Comparison of ENCODE assay signal across 13 cellular contexts in the genomic region with DNA sequence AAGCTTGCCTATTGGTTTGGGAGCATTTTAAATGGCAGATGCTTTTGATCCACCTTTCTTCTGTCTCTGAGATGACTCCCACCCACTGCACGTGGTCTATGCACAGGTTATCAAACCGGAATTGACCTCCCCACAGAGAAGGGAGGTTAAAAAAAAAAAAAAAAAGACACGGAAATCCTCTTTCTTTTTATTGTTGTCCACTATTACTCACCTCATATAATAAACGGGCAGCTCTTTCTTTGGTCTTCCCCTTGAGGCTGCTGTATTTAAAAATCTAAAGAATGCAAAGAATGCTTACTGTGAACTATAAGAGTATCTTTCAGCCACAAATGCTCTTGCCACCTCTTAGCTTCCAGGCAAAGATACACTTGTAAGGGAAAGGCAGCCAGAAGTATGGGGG.
DNase-seq lines count a peak whose midpoint lies in the region; ATAC-seq and TF ChIP-seq lines count a peak whose summit lies in the region.
"Had no signal": no experiment of that assay in that cellular context is flagged by ENCODE, and none has a peak within 500 bp of the region (broad histone marks: within the 10 kb centered on the region; RNA-seq: fewer than 3 reads in every experiment).

No MANE protein-coding gene starts in this region.

- H3K36me3 ChIP-seq in BJ (ENCODE audit: control insufficient read depth, insufficient read depth, low read length), result no peaks in the 10 kb centered on the region
- H3K36me3 ChIP-seq: lower lobe of right lung, right lobe of liver had no signal

- POLR2A ChIA-PET in BJ (lab: Charles Lee), result interaction anchor here (0.5 kb wide), 1 partner anchor 313 kb away, joined by 4 read pairs; no protein-coding TSS in a partner anchor

- no peaks in the 10 kb centered on the region for H3K36me3 Mint-ChIP-seq in mesothelial cell of epicardium

- DNase-seq in BJ (ENCODE audit: low read depth) (peak; percentile 32), dermis blood vessel endothelial cell (peak; percentile 72), mesothelial cell of epicardium (ENCODE audit: low spot score in 2 of 2, unreplicated experiment in 2 of 2) (no peak), NCI-H446 (lab: John Stamatoyannopoulos, UW) (no peak), NCI-H1092 treated with DMSO at 0.1 percent for 48 hours (lab: John Stamatoyannopoulos, UW) (no peak)
- DNase-seq in activated CD4-positive, alpha-beta T cell treated with anti-CD3 and anti-CD28 coated beads, Interleukin-2, amount 50 U/mL, for 1 hour, result no peak
- DNase-seq: activated CD4-positive, CD25-positive, alpha-beta regulatory T cell treated with anti-CD3 and anti-CD28 coated beads, Interleukin-2, amount 50 U/mL, for 72 hours; activated naive CD4-positive, alpha-beta T cell treated with anti-CD3 and anti-CD28 coated beads for 36 hours; lower lobe of right lung; NCI-H1417; right lobe of liver had no signal

- TF ChIP-seq EP300 in Ishikawa (IDR thresholded peaks at IDR 0.05; ENCODE audit: borderline replicate concordance), result no peak

- no peak for TF ChIP-seq CTCF in BJ (IDR thresholded peaks at IDR 0.05; ENCODE audit: insufficient read depth, low read depth, low read length)
- TF ChIP-seq CTCF in mesothelial cell of epicardium (IDR thresholded peaks at IDR 0.05; ENCODE audit: unreplicated experiment), result no peak

- no peak for ATAC-seq in HG03159 (IDR thresholded peaks at IDR 0.05; ENCODE audit: unreplicated experiment)
- ATAC-seq: right lobe of liver had no signal

- CTCF ChIA-PET in BJ (lab: Yijun Ruan, JAX), result interaction anchor here (1.1 to 1.2 kb wide), 2 partner anchors 12 to 14 kb away, joined by 3 read pairs; no protein-coding TSS in a partner anchor

- H3K27ac Mint-ChIP-seq in mesothelial cell of epicardium, result peak overlapping the region; percentile 94
- H3K27ac Mint-ChIP-seq: activated naive CD4-positive, alpha-beta T cell treated with anti-CD3 and anti-CD28 coated beads for 36 hours had no signal

- no peak for TF ChIP-seq RAD21 in Ishikawa (IDR thresholded peaks at IDR 0.05; ENCODE audit: low read depth)

- H3K27me3 ChIP-seq in BJ (ENCODE audit: control insufficient read depth, insufficient read depth, low read length), result no peaks in the 10 kb centered on the region
- H3K27me3 ChIP-seq: right lobe of liver had no signal

- no peaks in the 10 kb centered on the region for H3K9me3 Mint-ChIP-seq in mesothelial cell of epicardium

- peaks cover 33% of the 10 kb centered on the region for H3K4me1 Mint-ChIP-seq in mesothelial cell of epicardium

- no peaks in the 10 kb centered on the region for H3K27me3 Mint-ChIP-seq in mesothelial cell of epicardium (ENCODE audit: low read depth)

- H3K4me3 Mint-ChIP-seq in mesothelial cell of epicardium, result peak overlapping the region; percentile 8
- H3K4me3 Mint-ChIP-seq: activated naive CD4-positive, alpha-beta T cell treated with anti-CD3 and anti-CD28 coated beads for 36 hours had no signal

- no peak overlapping the region for H3K4me3 ChIP-seq in BJ (ENCODE audit: low read depth, low read length)
- H3K4me3 ChIP-seq: lower lobe of right lung, right lobe of liver had no signal

TF ChIP-seq in Ishikawa, 13 proteins besides CTCF, POLR2A, EP300 and RAD21:
- TF ChIP-seq TEAD4 (IDR thresholded peaks at IDR 0.05) (peak; percentile 69), ZBTB7A (IDR thresholded peaks at IDR 0.05; ENCODE audit: low read depth) (no peak), FOXM1 (IDR thresholded peaks at IDR 0.05; ENCODE audit: borderline replicate concordance, low read depth) (no peak), CREB1 (IDR thresholded peaks at IDR 0.05; ENCODE audit: low read depth) (no peak), CEBPB (IDR thresholded peaks at IDR 0.05) (no peak)
- TF ChIP-seq, protein P1, sequence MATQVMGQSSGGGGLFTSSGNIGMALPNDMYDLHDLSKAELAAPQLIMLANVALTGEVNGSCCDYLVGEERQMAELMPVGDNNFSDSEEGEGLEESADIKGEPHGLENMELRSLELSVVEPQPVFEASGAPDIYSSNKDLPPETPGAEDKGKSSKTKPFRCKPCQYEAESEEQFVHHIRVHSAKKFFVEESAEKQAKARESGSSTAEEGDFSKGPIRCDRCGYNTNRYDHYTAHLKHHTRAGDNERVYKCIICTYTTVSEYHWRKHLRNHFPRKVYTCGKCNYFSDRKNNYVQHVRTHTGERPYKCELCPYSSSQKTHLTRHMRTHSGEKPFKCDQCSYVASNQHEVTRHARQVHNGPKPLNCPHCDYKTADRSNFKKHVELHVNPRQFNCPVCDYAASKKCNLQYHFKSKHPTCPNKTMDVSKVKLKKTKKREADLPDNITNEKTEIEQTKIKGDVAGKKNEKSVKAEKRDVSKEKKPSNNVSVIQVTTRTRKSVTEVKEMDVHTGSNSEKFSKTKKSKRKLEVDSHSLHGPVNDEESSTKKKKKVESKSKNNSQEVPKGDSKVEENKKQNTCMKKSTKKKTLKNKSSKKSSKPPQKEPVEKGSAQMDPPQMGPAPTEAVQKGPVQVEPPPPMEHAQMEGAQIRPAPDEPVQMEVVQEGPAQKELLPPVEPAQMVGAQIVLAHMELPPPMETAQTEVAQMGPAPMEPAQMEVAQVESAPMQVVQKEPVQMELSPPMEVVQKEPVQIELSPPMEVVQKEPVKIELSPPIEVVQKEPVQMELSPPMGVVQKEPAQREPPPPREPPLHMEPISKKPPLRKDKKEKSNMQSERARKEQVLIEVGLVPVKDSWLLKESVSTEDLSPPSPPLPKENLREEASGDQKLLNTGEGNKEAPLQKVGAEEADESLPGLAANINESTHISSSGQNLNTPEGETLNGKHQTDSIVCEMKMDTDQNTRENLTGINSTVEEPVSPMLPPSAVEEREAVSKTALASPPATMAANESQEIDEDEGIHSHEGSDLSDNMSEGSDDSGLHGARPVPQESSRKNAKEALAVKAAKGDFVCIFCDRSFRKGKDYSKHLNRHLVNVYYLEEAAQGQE (IDR thresholded peaks at IDR 0.05; ENCODE audit: low read depth), result no peak
- TF ChIP-seq, protein P2, sequence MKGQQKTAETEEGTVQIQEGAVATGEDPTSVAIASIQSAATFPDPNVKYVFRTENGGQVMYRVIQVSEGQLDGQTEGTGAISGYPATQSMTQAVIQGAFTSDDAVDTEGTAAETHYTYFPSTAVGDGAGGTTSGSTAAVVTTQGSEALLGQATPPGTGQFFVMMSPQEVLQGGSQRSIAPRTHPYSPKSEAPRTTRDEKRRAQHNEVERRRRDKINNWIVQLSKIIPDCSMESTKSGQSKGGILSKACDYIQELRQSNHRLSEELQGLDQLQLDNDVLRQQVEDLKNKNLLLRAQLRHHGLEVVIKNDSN (IDR thresholded peaks at IDR 0.05), result 0 out of 2 replicates have a peak, but pooled peaks have one; percentile 5

Comparison
In these comparisons a context has a peak if more than half of its experiments do, and no peak if none do; other contexts are left out.
1. DNase-seq: peak in BJ (single experiment) and dermis blood vessel endothelial cell (single experiment); none in mesothelial cell of epicardium (0 of 2), NCI-H446 (0 of 2), activated CD4-positive, alpha-beta T cell treated with anti-CD3 and anti-CD28 coated beads, Interleukin-2, amount 50 U/mL, for 1 hour (single experiment) and NCI-H1092 treated with DMSO at 0.1 percent for 48 hours (single experiment).